Comparison of ENCODE assay signal across 8 cellular contexts in genomic region chr7:118182618-118183253, GRCh38. TPM values are rescaled to one million over a fixed set of nuclear protein-coding genes. Genes with fewer than 3 reads are reported as not detected.
DNase-seq lines count a peak whose midpoint lies in the region; FAIRE-seq and TF ChIP-seq lines count a peak whose summit lies in the region.

No MANE protein-coding gene starts in this region.

- peaks cover 41% of the 10 kb centered on the region for H3K4me1 Mint-ChIP-seq in neural crest cell

- TF ChIP-seq CTCF in Loucy (conservative IDR thresholded peaks at IDR 0.05; ENCODE audit: low read length) (no peak), neural crest cell (conservative IDR thresholded peaks at IDR 0.05) (no peak)

- no peaks in the 10 kb centered on the region for H3K27me3 Mint-ChIP-seq in neural crest cell (ENCODE audit: low read depth)

- peak overlapping the region; percentile 94 to 99 (median 97) for H3K9ac ChIP-seq in BLaER1 treated with 17β-estradiol and CSF1 and Interleukin-3, amounts not matched to agents 10 nM and 100 nM
- peak overlapping the region; percentile 97 for H3K9ac ChIP-seq in Loucy (ENCODE audit: low read depth, low read length, poor library complexity, severe bottlenecking)

- no peaks in the 10 kb centered on the region for H3K9me2 ChIP-seq in Loucy (replicated peaks; ENCODE audit: low read depth, low read length)

- peak overlapping the region; percentile 94 for H3K4me3 Mint-ChIP-seq in neural crest cell

- H3K79me2 ChIP-seq in Loucy (ENCODE audit: insufficient read depth, low read length): peaks cover 53% of the 10 kb centered on the region

- H3K4me1 ChIP-seq in BLaER1 treated with 17β-estradiol and CSF1 and Interleukin-3, amounts not matched to agents 10 nM and 100 nM: peaks cover 18 to 39% (median 28%) of the 10 kb centered on the region in 10 experiments
- peaks cover 26% of the 10 kb centered on the region for H3K4me1 ChIP-seq in Loucy (ENCODE audit: insufficient read depth, low read length, poor library complexity, severe bottlenecking)
- no peaks in the 10 kb centered on the region for H3K4me1 ChIP-seq in ectodermal cell (ENCODE audit: control insufficient read depth, insufficient read depth, low read length)

- peak overlapping the region; percentile 90; the same call in 1 of the 2 replicates for H2AFZ ChIP-seq in Loucy (ENCODE audit: low read length)

- H3K36me3 Mint-ChIP-seq in neural crest cell (ENCODE audit: low read depth): peaks cover 8% of the 10 kb centered on the region

- H3K9me3 Mint-ChIP-seq in neural crest cell: no peaks in the 10 kb centered on the region

- H3K9me3 ChIP-seq in BLaER1 treated with 17β-estradiol and CSF1 and Interleukin-3, amounts not matched to agents 10 nM and 100 nM (replicated peaks in 1 of 11): no peaks in the 10 kb centered on the region
- no peaks in the 10 kb centered on the region for H3K9me3 ChIP-seq in Loucy (ENCODE audit: insufficient read depth, low read depth, low read length)
- H3K9me3 ChIP-seq in ectodermal cell (ENCODE audit: control insufficient read depth, low read length): no peaks in the 10 kb centered on the region

- H4K20me1 ChIP-seq in BLaER1 treated with 17β-estradiol and CSF1 and Interleukin-3, amounts not matched to agents 10 nM and 100 nM: peaks cover 0 to 21% (median 12%) of the 10 kb centered on the region in 11 experiments; a peak in 11 of 22 replicates
- H4K20me1 ChIP-seq in Loucy (ENCODE audit: insufficient read depth, low read length, poor library complexity, severe bottlenecking): peaks cover 36% of the 10 kb centered on the region

- H3K27me3 ChIP-seq in BLaER1 treated with 17β-estradiol and CSF1 and Interleukin-3, amounts not matched to agents 10 nM and 100 nM: no peaks in the 10 kb centered on the region
- H3K27me3 ChIP-seq in Loucy (ENCODE audit: insufficient read depth, low read length, poor library complexity, severe bottlenecking) (no peaks in the 10 kb centered on the region), ectodermal cell (ENCODE audit: control insufficient read depth, insufficient read depth, low read length, poor library complexity, severe bottlenecking) (no peaks in the 10 kb centered on the region)

- no peak for FAIRE-seq in HTR-8/SVneo (lab: Jason Lieb, UNC)

- H3K27ac ChIP-seq in BLaER1 treated with 17β-estradiol and CSF1 and Interleukin-3, amounts not matched to agents 10 nM and 100 nM: peak overlapping the region; percentile 96 to 99 (median 97); a peak in 21 of 22 replicates
- no peak overlapping the region for H3K27ac ChIP-seq in ectodermal cell (ENCODE audit: insufficient read depth, low read depth, low read length, poor library complexity, severe bottlenecking)

- H3F3A ChIP-seq in Loucy (ENCODE audit: low read depth): no peaks in the 10 kb centered on the region

- DNase-seq in neural crest cell (ENCODE audit: low read depth, low spot score) (no peak), Kasumi-1 (lab: John Stamatoyannopoulos, UW) (no peak), DMS79 treated with DMSO at 0.1 percent for 48 hours (lab: John Stamatoyannopoulos, UW) (no peak), HTR-8/SVneo (ENCODE audit: insufficient read length, low spot score) (no peak)
- DNase-seq in stimulated activated CD4-positive, alpha-beta T cell treated with anti-CD3 and anti-CD28 coated beads, Interleukin-2, amount 100 ng/mL, for 24 hours: no peak

- WGBS in ectodermal cell, 2 experiments: 90 to 94% methylated on average over 9 of the region's 10 CpGs

- H3K4me2 ChIP-seq in BLaER1 treated with 17β-estradiol and CSF1 and Interleukin-3, amounts not matched to agents 10 nM and 100 nM: peak overlapping the region; percentile 78 to 95 (median 85)
- peak overlapping the region; percentile 85 for H3K4me2 ChIP-seq in Loucy (ENCODE audit: low read depth, low read length, poor library complexity, severe bottlenecking)

- H3K27ac Mint-ChIP-seq in neural crest cell (ENCODE audit: unreplicated experiment): peak overlapping the region; percentile 99

- peak overlapping the region; percentile 70 to 92 (median 82) for H3K4me3 ChIP-seq in BLaER1 treated with 17β-estradiol and CSF1 and Interleukin-3, amounts not matched to agents 10 nM and 100 nM
- peak overlapping the region; percentile 96 for H3K4me3 ChIP-seq in Loucy (ENCODE audit: low read length, poor library complexity, severe bottlenecking)
- H3K4me3 ChIP-seq in ectodermal cell (ENCODE audit: insufficient read depth, low read depth, low read length): peak overlapping the region; percentile 85

- peaks cover 8 to 27% (median 17%) of the 10 kb centered on the region in 11 experiments for H3K36me3 ChIP-seq in BLaER1 treated with 17β-estradiol and CSF1 and Interleukin-3, amounts not matched to agents 10 nM and 100 nM
- H3K36me3 ChIP-seq in Loucy (ENCODE audit: insufficient read depth, low read length) (peaks cover 3% of the 10 kb centered on the region; the same call in 1 of the 2 replicates), ectodermal cell (ENCODE audit: control insufficient read depth, insufficient read depth, low read length) (peaks cover 2% of the 10 kb centered on the region)

RNA-seq across cellular contexts. Expression of gene LSM8, which starts 1.2 kb away (rescaled TPM):
- 60.1 TPM for polyA plus RNA-seq in ectodermal cell (2013, experiment 1 of 4)
- 60.5 TPM for polyA plus RNA-seq in ectodermal cell (2013, experiment 2 of 4)
- polyA plus RNA-seq in ectodermal cell (2013, experiment 3 of 4): 44.6 TPM
- polyA plus RNA-seq in ectodermal cell (2013, experiment 4 of 4): 49.8 TPM
- total RNA-seq in neural crest cell: 49.9 and 50.0 TPM in 2 replicates

RNA-seq across cellular contexts. Expression of gene ANKRD7, which starts 41.8 kb away (rescaled TPM):
- not detected for polyA plus RNA-seq in ectodermal cell (2013, experiment 1 of 4)
- polyA plus RNA-seq in ectodermal cell (2013, experiment 2 of 4): not detected
- not detected for polyA plus RNA-seq in ectodermal cell (2013, experiment 3 of 4)
- not detected for polyA plus RNA-seq in ectodermal cell (2013, experiment 4 of 4)
- total RNA-seq in neural crest cell: not detected in 2 replicates
